ENCODE assay signal across 9 cellular contexts in the genomic region with DNA sequence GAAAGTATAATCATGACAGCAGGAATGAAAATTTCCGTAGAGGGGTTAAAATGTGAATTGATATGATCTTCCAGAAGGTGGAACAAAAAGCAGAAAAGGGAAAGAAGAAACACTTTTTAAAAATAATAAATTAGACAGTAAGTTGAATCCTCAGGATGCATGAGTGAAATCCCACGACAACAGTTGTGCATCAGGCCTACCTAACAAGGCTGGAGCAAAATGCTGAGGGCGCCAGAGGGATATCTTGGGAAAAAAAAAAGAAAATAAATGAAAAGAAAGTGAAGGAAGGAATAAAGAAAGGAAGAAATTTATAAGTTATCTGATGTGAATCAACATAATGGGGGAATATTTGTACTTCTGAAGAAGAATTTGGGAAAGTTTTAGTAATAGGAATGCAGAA. TPM values are rescaled to one million over a fixed set of nuclear protein-coding genes. Genes with fewer than 3 reads are reported as not detected.
A peak's percentile ranks its signal among the peaks of the same experiment; 100 is the strongest.
DNase-seq lines count a peak whose midpoint lies in the region; ATAC-seq and TF ChIP-seq lines count a peak whose summit lies in the region.
"Had no signal": no experiment of that assay in that cellular context is flagged by ENCODE, and none has a peak within 500 bp of the region (broad histone marks: within the 10 kb centered on the region; RNA-seq: fewer than 3 reads in every experiment).

No MANE protein-coding gene starts in this region.

- DNase-seq in ELR (ENCODE audit: low read depth) (peak; percentile 31), Panc1 (ENCODE audit: low read depth, low spot score) (no peak), endothelial cell (ENCODE audit: low spot score) (no peak), progenitor cell of endocrine pancreas (ENCODE audit: low spot score, unreplicated experiment) (no peak), activated gamma-delta T cell treated with Interleukin-2 at 50 U/mL for 16 hours (no peak), cerebellum (ENCODE audit: low spot score) (no peak), iPS-NIHi7 (ENCODE audit: extremely low spot score) (no peak), foreskin melanocyte (no peak)

- intact Hi-C loops in Panc1 (cut with micrococcal nuclease; ENCODE audit: unreplicated experiment) = loop anchor here (5.0 kb wide), 2 partner anchors 95 to 160 kb away; a partner anchor contains a TSS

- H3K36me3 Mint-ChIP-seq in endothelial cell (ENCODE audit: low read depth, unreplicated experiment) = no peaks in the 10 kb centered on the region
- H3K36me3 Mint-ChIP-seq in progenitor cell of endocrine pancreas (ENCODE audit: insufficient read depth) = no peaks in the 10 kb centered on the region

- no peaks in the 10 kb centered on the region for H3K36me3 ChIP-seq in Panc1 (ENCODE audit: control insufficient read depth, insufficient read depth, low read length)

- H3K4me3 ChIP-seq in Panc1 (ENCODE audit: low read depth in 2 of 2, low read length in 2 of 2) = peak overlapping the region; percentile 44 to 56

- no TSS peak for BruUV-seq in Panc1 (replicated peaks; lab: Mats Ljungman, UMichigan)

- H3K27ac Mint-ChIP-seq in endothelial cell (ENCODE audit: unreplicated experiment) (peak overlapping the region; percentile 49), progenitor cell of endocrine pancreas (peak overlapping the region; percentile 82)

- in situ Hi-C loops in Panc1 (cut with HindIII; ENCODE audit: low pct_unique_long_range_greater_than_20kb, low sequenced_read_pairs) = loop anchor here (10.0 kb wide), 1 partner anchor 82 kb away; no protein-coding TSS in a partner anchor

- H3K9me3 Mint-ChIP-seq in endothelial cell (ENCODE audit: unreplicated experiment) (no peaks in the 10 kb centered on the region), progenitor cell of endocrine pancreas (ENCODE audit: low read depth) (peaks cover 10% of the 10 kb centered on the region)

- no peak for ATAC-seq in Panc1

- CTCF ChIA-PET in Panc1 (lab: Charles Lee) = interaction anchor here (0.7 to 2.2 kb wide), 5 partner anchors 23 to 162 kb away, joined by 3 to 22 read pairs (median 5); no protein-coding TSS in a partner anchor

- H3K4me1 Mint-ChIP-seq in endothelial cell (ENCODE audit: unreplicated experiment) (peaks cover 15% of the 10 kb centered on the region), progenitor cell of endocrine pancreas (ENCODE audit: low read depth) (peaks cover 26% of the 10 kb centered on the region)

- TF ChIP-seq CTCF in Panc1 (IDR thresholded peaks at IDR 0.05) = no peak
- no peak for TF ChIP-seq CTCF in endothelial cell (IDR thresholded peaks at IDR 0.05; ENCODE audit: unreplicated experiment)
- no peak for TF ChIP-seq CTCF in progenitor cell of endocrine pancreas (IDR thresholded peaks at IDR 0.05; ENCODE audit: unreplicated experiment)

- no peaks in the 10 kb centered on the region for H3K27me3 ChIP-seq in Panc1 (ENCODE audit: control insufficient read depth, insufficient read depth, low read length)

- POLR2A ChIA-PET in Panc1 (lab: Charles Lee) = no interaction called here

- H3K4me1 ChIP-seq in Panc1 (ENCODE audit: control insufficient read depth, insufficient read depth, low read length) = peaks cover 22% of the 10 kb centered on the region

- H3K4me3 Mint-ChIP-seq in endothelial cell (ENCODE audit: unreplicated experiment) = no peak overlapping the region
- peak overlapping the region; percentile 81 for H3K4me3 Mint-ChIP-seq in progenitor cell of endocrine pancreas (ENCODE audit: low read depth)

- peaks cover 3% of the 10 kb centered on the region for H3K27me3 Mint-ChIP-seq in endothelial cell (ENCODE audit: unreplicated experiment)
- no peaks in the 10 kb centered on the region for H3K27me3 Mint-ChIP-seq in progenitor cell of endocrine pancreas

- H3K27ac ChIP-seq in Panc1 (ENCODE audit: low read length) = peak overlapping the region; percentile 96

- no peaks in the 10 kb centered on the region for H3K9me3 ChIP-seq in Panc1 (ENCODE audit: control insufficient read depth, insufficient read depth, low read depth, low read length)

RNA-seq across cellular contexts. Expression of a gene that starts 13.0 kb away (rescaled TPM):
- total RNA-seq in Panc1 (2021; ENCODE audit: unreplicated experiment) = 72.7 TPM
- 29.3 TPM for polyA plus RNA-seq in Panc1 (2012; ENCODE audit: insufficient read length)
- 27.4 TPM for total RNA-seq in endothelial cell (ENCODE audit: unreplicated experiment)
- total RNA-seq in progenitor cell of endocrine pancreas = 45.1 and 50.0 TPM in 2 replicates
- 29.9 TPM for total RNA-seq in cerebellum

RNA-seq across cellular contexts. Expression of a gene that starts 36.5 kb away (rescaled TPM):
- total RNA-seq in Panc1 (2021; ENCODE audit: unreplicated experiment) (0.49 TPM), endothelial cell (ENCODE audit: unreplicated experiment) (not detected), progenitor cell of endocrine pancreas (not detected in 2 replicates), cerebellum (0.36 TPM)
- polyA plus RNA-seq in Panc1 (2012; ENCODE audit: insufficient read length) = not detected
- total RNA-seq: HT-29 had no signal

RNA-seq across cellular contexts. Expression of a gene that starts 42.9 kb away (rescaled TPM):
- 3.2 TPM for total RNA-seq in Panc1 (2021; ENCODE audit: unreplicated experiment)
- polyA plus RNA-seq in Panc1 (2012; ENCODE audit: insufficient read length) = 1.4 TPM
- not detected for total RNA-seq in endothelial cell (ENCODE audit: unreplicated experiment)
- not detected in 2 replicates for total RNA-seq in progenitor cell of endocrine pancreas
- 2.4 TPM for total RNA-seq in cerebellum
- total RNA-seq: HT-29 had no signal

RNA-seq across cellular contexts. Expression of a gene that starts 44.2 kb away (rescaled TPM):
- total RNA-seq in Panc1 (2021; ENCODE audit: unreplicated experiment) (2.2 TPM), endothelial cell (ENCODE audit: unreplicated experiment) (4.8 TPM), progenitor cell of endocrine pancreas (0.67 and 0.89 TPM in 2 replicates), cerebellum (0.64 TPM)
- polyA plus RNA-seq in Panc1 (2012; ENCODE audit: insufficient read length) = 2.5 TPM
- total RNA-seq: HT-29 had no signal
